ENCODE assay signal across 17 cellular contexts in genomic region chr17:39231091-39231561, GRCh38. TPM values are rescaled to one million over a fixed set of nuclear protein-coding genes. Genes with fewer than 3 reads are reported as not detected.
DNase-seq lines count a peak whose midpoint lies in the region; ATAC-seq and TF ChIP-seq lines count a peak whose summit lies in the region.
"Had no signal": no experiment of that assay in that cellular context is flagged by ENCODE, and none has a peak within 500 bp of the region (broad histone marks: within the 10 kb centered on the region; RNA-seq: fewer than 3 reads in every experiment).

No MANE protein-coding gene starts in this region.

- no peak overlapping the region for H4K91ac ChIP-seq in mesenchymal stem cell (ENCODE audit: low read length)

- H3K36me3 ChIP-seq in mesenchymal stem cell (ENCODE audit: control insufficient read depth in 1 of 2, insufficient read depth in 2 of 2, low read depth in 1 of 2, low read length in 2 of 2): no peaks in the 10 kb centered on the region
- no peaks in the 10 kb centered on the region for H3K36me3 ChIP-seq in upper lobe of right lung
- H3K36me3 ChIP-seq: neutrophil, sigmoid colon had no signal

- H2BK120ac ChIP-seq in mesenchymal stem cell (ENCODE audit: low read depth, low read length): no peak overlapping the region

- H3K9me3 ChIP-seq in mesenchymal stem cell (ENCODE audit: control insufficient read depth, low read length) (no peaks in the 10 kb centered on the region), upper lobe of right lung (no peaks in the 10 kb centered on the region)
- H3K9me3 ChIP-seq: neutrophil, sigmoid colon had no signal

- H2AK5ac ChIP-seq in mesenchymal stem cell (ENCODE audit: low read length, severe bottlenecking): no peak overlapping the region

- TF ChIP-seq CTCF in WTC11 (IDR thresholded peaks at IDR 0.05) (no peak), upper lobe of right lung (IDR thresholded peaks at IDR 0.05) (no peak)

- no peak overlapping the region for H3K27ac Mint-ChIP-seq in WTC11

- no peaks in the 10 kb centered on the region for H3K79me1 ChIP-seq in mesenchymal stem cell (replicated peaks; ENCODE audit: low read length, poor library complexity, severe bottlenecking)

- peak overlapping the region; percentile 51 for H3K9ac ChIP-seq in mesenchymal stem cell (ENCODE audit: low read length)

- no peak overlapping the region for H2BK15ac ChIP-seq in mesenchymal stem cell (ENCODE audit: low read depth, poor library complexity, severe bottlenecking)

- H3K14ac ChIP-seq in mesenchymal stem cell (ENCODE audit: low read length in 2 of 2): no peak overlapping the region

- no peak overlapping the region for H2AFZ ChIP-seq in mesenchymal stem cell (ENCODE audit: low read depth, low read length)

- peak overlapping the region in 1 of 2 experiments; percentile 13 for H2BK12ac ChIP-seq in mesenchymal stem cell (ENCODE audit: low read length in 2 of 2)

- no peak overlapping the region for H3K4me2 ChIP-seq in mesenchymal stem cell (ENCODE audit: low read length, poor library complexity, severe bottlenecking)

- H3K27ac ChIP-seq in mesenchymal stem cell (ENCODE audit: low read length, poor library complexity, severe bottlenecking) (no peak overlapping the region), upper lobe of right lung (no peak overlapping the region)
- H3K27ac ChIP-seq: neutrophil, sigmoid colon had no signal

- no peak overlapping the region for H3K4ac ChIP-seq in mesenchymal stem cell (ENCODE audit: low read depth in 1 of 2, low read length in 2 of 2)

- no peak overlapping the region for H2BK5ac ChIP-seq in mesenchymal stem cell (ENCODE audit: low read depth, low read length, poor library complexity, severe bottlenecking)

- intact Hi-C loops in upper lobe of right lung (cut with DNase I): no loop called here

- no peak for ATAC-seq in WTC11
- ATAC-seq in upper lobe of right lung: peak; percentile 8

- peaks cover 19% of the 10 kb centered on the region for H3K4me1 Mint-ChIP-seq in WTC11

- POLR2A ChIA-PET in WTC11 (lab: Charles Lee): interaction anchor here (1.1 kb wide), 1 partner anchor 25 kb away, joined by 4 read pairs; no protein-coding TSS in a partner anchor

- no peak overlapping the region for H3K4me3 ChIP-seq in mesenchymal stem cell (ENCODE audit: insufficient read depth in 1 of 2, low read depth in 1 of 2, low read length in 2 of 2)
- H3K4me3 ChIP-seq in upper lobe of right lung: no peak overlapping the region
- H3K4me3 ChIP-seq: K562, lung had no signal

- H3K27me3 ChIP-seq in mesenchymal stem cell (ENCODE audit: control insufficient read depth in 1 of 2, insufficient read depth in 1 of 2, low read length in 2 of 2) (peaks cover 30 to 50% of the 10 kb centered on the region in 2 experiments), upper lobe of right lung (peaks cover 55% of the 10 kb centered on the region)

- no peaks in the 10 kb centered on the region for H3K9me3 Mint-ChIP-seq in WTC11
- H3K9me3 Mint-ChIP-seq: activated CD8-positive, alpha-beta T cell treated with anti-CD3 and anti-CD28 coated beads for 36 hours had no signal

- no peak overlapping the region for H4K8ac ChIP-seq in mesenchymal stem cell (ENCODE audit: low read length)

- H3K4me1 ChIP-seq in mesenchymal stem cell (ENCODE audit: control insufficient read depth, insufficient read depth, low read depth, low read length) (peaks cover 15% of the 10 kb centered on the region), upper lobe of right lung (peaks cover 2% of the 10 kb centered on the region)

- CTCF ChIA-PET in WTC11 (lab: Charles Lee): interaction anchor here (0.6 to 5.7 kb wide), 15 partner anchors 8 to 408 kb away, joined by 3 to 112 read pairs (median 15); partner anchors contain the start of gene ARL5C

- 55% methylated on average over 7 of the region's 10 CpGs for WGBS in mesenchymal stem cell

- DNase-seq in NCI-H82 (lab: John Stamatoyannopoulos, UW) (peak; percentile 46), NCI-H82 treated with DMSO at 0.1 percent for 48 hours (lab: John Stamatoyannopoulos, UW; ENCODE audit: unreplicated experiment) (no peak), WTC11 (ENCODE audit: low spot score) (no peak), mesenchymal stem cell (no peak), upper lobe of right lung (no peak), COLO829 (ENCODE audit: low spot score) (no peak), Ammon's horn (ENCODE audit: low spot score) (no peak), NCI-H146 treated with DMSO at 0.1 percent for 48 hours (lab: John Stamatoyannopoulos, UW; ENCODE audit: unreplicated experiment) (no peak)
- DNase-seq: activated CD8-positive, alpha-beta T cell treated with anti-CD3 and anti-CD28 coated beads for 36 hours; NCI-H1694; NCI-H446 treated with DMSO at 0.1 percent for 48 hours; sigmoid colon; stimulated activated CD4-positive, alpha-beta T cell treated with anti-CD3 and anti-CD28 coated beads, Interleukin-4, amount 100 ng/mL, for 4 hours; trophoblast cell had no signal

- H3K36me3 Mint-ChIP-seq in WTC11: no peaks in the 10 kb centered on the region

- H3K4me3 Mint-ChIP-seq in WTC11: peak overlapping the region; percentile 58

- peaks cover 14% of the 10 kb centered on the region; the same call in 1 of the 2 replicates for H3K27me3 Mint-ChIP-seq in WTC11 (ENCODE audit: low read depth)

- H3K18ac ChIP-seq in mesenchymal stem cell (ENCODE audit: low read depth in 1 of 2, low read length in 2 of 2): no peak overlapping the region

- no peak overlapping the region for H3K23ac ChIP-seq in mesenchymal stem cell (ENCODE audit: low read length in 2 of 2)

TF ChIP-seq in WTC11, 78 proteins besides CTCF, POLR2A, EP300 and RAD21:
- TF ChIP-seq ZNF219 (CRISPR knock-in tag; IDR thresholded peaks at IDR 0.05; ENCODE audit: borderline replicate concordance) (no peak), ZNF423 (CRISPR knock-in tag; IDR thresholded peaks at IDR 0.05) (no peak), SMAD3 (CRISPR knock-in tag; IDR thresholded peaks at IDR 0.05; ENCODE audit: borderline replicate concordance) (no peak), NFATC4 (CRISPR knock-in tag; IDR thresholded peaks at IDR 0.05) (no peak), MXD4 (CRISPR knock-in tag; IDR thresholded peaks at IDR 0.05; ENCODE audit: borderline replicate concordance) (no peak), ZNF138 (CRISPR knock-in tag; conservative IDR thresholded peaks at IDR 0.05) (no peak), ZNF671 (CRISPR knock-in tag; IDR thresholded peaks at IDR 0.05) (no peak), E2F4 (CRISPR knock-in tag; IDR thresholded peaks at IDR 0.05; ENCODE audit: borderline replicate concordance, low read depth) (no peak)

RNA-seq across cellular contexts. Expression of gene STAC2, which starts 5.4 kb away (rescaled TPM):
- total RNA-seq in WTC11 (2021): 3.9 to 4.2 TPM (median 4.0 TPM) in 3 replicates
- polyA plus RNA-seq in mesenchymal stem cell (2013, experiment 1 of 2): 0.01 TPM
- 0.01 TPM for polyA plus RNA-seq in mesenchymal stem cell (2013, experiment 2 of 2)
- total RNA-seq in upper lobe of right lung: 0.46 TPM
- total RNA-seq: K562 had no signal
- polyA plus RNA-seq: K562 had no signal

RNA-seq across cellular contexts. Expression of gene RPL19, which starts 31.0 kb away (rescaled TPM):
- total RNA-seq in WTC11 (2021): 1,970 to 2,019 TPM (median 2,012 TPM) in 3 replicates
- polyA plus RNA-seq in mesenchymal stem cell (2013, experiment 1 of 2): 2,372 TPM
- 2,320 TPM for polyA plus RNA-seq in mesenchymal stem cell (2013, experiment 2 of 2)
- total RNA-seq in upper lobe of right lung: 1,449 TPM

RNA-seq across cellular contexts. Expression of gene CACNB1, which starts 33.7 kb away (rescaled TPM):
- 11.2 to 17.0 TPM (median 11.9 TPM) in 3 replicates for total RNA-seq in WTC11 (2021)
- 7.0 TPM for polyA plus RNA-seq in mesenchymal stem cell (2013, experiment 1 of 2)
- polyA plus RNA-seq in mesenchymal stem cell (2013, experiment 2 of 2): 6.3 TPM
- total RNA-seq in upper lobe of right lung: 27.5 TPM
